Comparison of ENCODE assay signal across 8 cellular contexts in genomic region chr2:69436937-69437750, GRCh38. TPM values are rescaled to one million over a fixed set of nuclear protein-coding genes. Genes with fewer than 3 reads are reported as not detected.
DNase-seq lines count a peak whose midpoint lies in the region; ATAC-seq and TF ChIP-seq lines count a peak whose summit lies in the region.

TSS of gene NFU1 (minus strand) at chr2:69437435. CDS start at chr2:69437422, 13 bp downstream.

- intact Hi-C loops in left ventricle myocardium superior (cut with micrococcal nuclease), result no loop called here
- intact Hi-C loops in uterus (cut with DNase I; ENCODE audit: low total_unique reads), result no loop called here

- peak; percentile 65 to 94 (median 78) for TF ChIP-seq CTCF in uterus (IDR thresholded peaks at IDR 0.05)

- peak within 1 kb of the TSS; percentile 96 for H3K27ac ChIP-seq in angular gyrus (ENCODE audit: low read depth, low read length)
- H3K27ac ChIP-seq in uterus, result peak within 1 kb of the TSS; percentile 93 to 96

- H3K9me3 ChIP-seq in uterus, result no peaks in the 10 kb centered on the region

- peak within 1 kb of the TSS; percentile 70 to 92 for H3K4me3 ChIP-seq in uterus

- H3K36me3 ChIP-seq in uterus, result no peaks in the 10 kb centered on the region

- ATAC-seq in GM18498 (IDR thresholded peaks at IDR 0.05; ENCODE audit: unreplicated experiment) (peak; percentile 97), HG02938 (IDR thresholded peaks at IDR 0.05; ENCODE audit: unreplicated experiment) (peak; percentile 87), left ventricle myocardium superior (peak; percentile 98)

- TF ChIP-seq POLR2A in uterus (IDR thresholded peaks at IDR 0.05), result peak; percentile 87 to 88

- peaks cover 0 to 3% of the 10 kb centered on the region in 2 donors for H3K4me1 ChIP-seq in uterus

- peak; percentile 78 to 82 for DNase-seq in NCI-H187 (lab: John Stamatoyannopoulos, UW)
- peak; percentile 59 to 94 (median 83) for DNase-seq in T-helper 2 cell
- peak; percentile 97 for DNase-seq in left ventricle myocardium superior
- DNase-seq in pulmonary artery endothelial cell (ENCODE audit: low read depth, low spot score), result peak; percentile 90
- DNase-seq in uterus, result peak; percentile 94 to 96

- no peaks in the 10 kb centered on the region for H3K27me3 ChIP-seq in uterus

RNA-seq across cellular contexts. Expression of gene NFU1, which starts in this region (rescaled TPM):
- total RNA-seq in left ventricle myocardium superior (117 TPM), pulmonary artery endothelial cell (38.2 and 42.1 TPM in 2 replicates), uterus (10 to 100 TPM; 24.4 to 55.3 (median 41.6) TPM)

Comparison
In these comparisons a context has a peak if more than half of its experiments do, and no peak if none do; other contexts are left out.
1. Peak in every context shown above with its lines: DNase-seq, ATAC-seq, H3K4me3 ChIP-seq and H3K27ac ChIP-seq.